Comparison of ENCODE assay signal across 8 cellular contexts in the genomic region with DNA sequence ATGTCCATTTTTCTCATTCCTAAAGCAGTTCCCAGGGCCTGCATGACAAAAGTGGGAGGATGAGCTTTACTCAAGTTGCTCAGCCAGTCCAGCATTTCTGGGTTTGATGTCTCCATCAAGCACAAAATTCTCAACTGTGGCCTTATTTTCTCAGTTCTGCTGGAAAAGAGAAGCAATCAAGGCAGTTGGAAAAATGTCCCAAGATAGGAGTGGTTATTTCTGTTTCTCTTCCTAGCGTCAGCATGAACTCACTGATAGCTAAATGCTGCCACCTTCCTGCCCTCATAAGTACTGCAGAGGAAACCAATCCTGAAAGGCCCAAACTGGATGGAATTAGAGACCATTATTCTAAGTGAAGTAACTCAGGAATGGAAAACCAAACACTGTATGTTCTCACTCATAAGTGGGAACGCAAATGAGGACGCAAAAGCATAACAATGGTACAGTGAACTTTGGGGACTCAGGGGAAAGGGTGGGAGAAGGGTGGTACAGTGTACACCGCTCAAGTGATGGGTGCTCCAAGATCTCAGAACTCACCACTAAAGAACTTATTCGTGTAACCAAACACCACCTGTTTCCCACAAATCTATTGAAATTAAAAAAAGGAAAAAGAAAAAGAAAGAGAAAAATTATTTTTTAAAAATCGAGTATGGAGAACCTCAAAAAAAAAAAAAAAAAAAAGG. TPM values are rescaled to one million over a fixed set of nuclear protein-coding genes. Genes with fewer than 3 reads are reported as not detected.
DNase-seq lines count a peak whose midpoint lies in the region; ATAC-seq and TF ChIP-seq lines count a peak whose summit lies in the region.

No MANE protein-coding gene starts in this region.

- H3K4me3 ChIP-seq in Karpas-422 (ENCODE audit: low read length) (no peak overlapping the region), RWPE2 (ENCODE audit: severe bottlenecking) (no peak overlapping the region), foreskin fibroblast (ENCODE audit: low read depth in 1 of 2, low read length in 2 of 2) (peak overlapping the region in 1 of 2 donors; percentile 21), ovary (no peak overlapping the region), uterus (no peak overlapping the region)

- no peak for TF ChIP-seq POLR2A in ovary (IDR thresholded peaks at IDR 0.05)
- TF ChIP-seq POLR2A in uterus (IDR thresholded peaks at IDR 0.05), result no peak

- TF ChIP-seq EP300 in ovary (IDR thresholded peaks at IDR 0.05), result no peak

- no peaks in the 10 kb centered on the region for H3K36me3 ChIP-seq in Karpas-422 (ENCODE audit: insufficient read depth, low read length)
- no peaks in the 10 kb centered on the region for H3K36me3 ChIP-seq in RWPE2 (ENCODE audit: low read depth)
- no peaks in the 10 kb centered on the region for H3K36me3 ChIP-seq in ovary
- no peaks in the 10 kb centered on the region for H3K36me3 ChIP-seq in uterus

- no peak overlapping the region for H3K27ac ChIP-seq in Karpas-422 (ENCODE audit: low read length)
- H3K27ac ChIP-seq in RWPE2 (ENCODE audit: poor library complexity, severe bottlenecking), result peak overlapping the region; percentile 40
- H3K27ac ChIP-seq in ovary, result peak overlapping the region in 1 of 2 donors; percentile 62
- H3K27ac ChIP-seq in uterus, result peak overlapping the region; percentile 70 to 73

- no peaks in the 10 kb centered on the region for H3K79me2 ChIP-seq in Karpas-422 (ENCODE audit: low read length)

- H3K9me2 ChIP-seq in Karpas-422 (replicated peaks; ENCODE audit: insufficient read depth, low read length), result no peaks in the 10 kb centered on the region

- 39 to 42% (median 42%) methylated on average over 6 of the region's 6 CpGs for WGBS in ovary, 3 donors

- H3K9ac ChIP-seq in Karpas-422 (ENCODE audit: low read length), result no peak overlapping the region

- peak; percentile 50; the same call in 1 of the 3 replicates for ATAC-seq in RWPE2 (ENCODE audit: low read depth)
- no peak for ATAC-seq in HG03521 (IDR thresholded peaks at IDR 0.05; ENCODE audit: unreplicated experiment)

- H3K4me1 ChIP-seq in Karpas-422 (ENCODE audit: low read length) (no peaks in the 10 kb centered on the region), RWPE2 (ENCODE audit: insufficient read depth, poor library complexity, severe bottlenecking) (peaks cover 14% of the 10 kb centered on the region), ovary (ENCODE audit: insufficient read depth) (peaks cover 6% of the 10 kb centered on the region), uterus (peaks cover 0 to 7% of the 10 kb centered on the region in 2 donors)

- H3K9me3 ChIP-seq in Karpas-422 (ENCODE audit: low read length), result no peaks in the 10 kb centered on the region
- H3K9me3 ChIP-seq in RWPE2 (ENCODE audit: severe bottlenecking), result no peaks in the 10 kb centered on the region
- H3K9me3 ChIP-seq in ovary, result no peaks in the 10 kb centered on the region
- H3K9me3 ChIP-seq in uterus, result no peaks in the 10 kb centered on the region

- TF ChIP-seq CTCF in RWPE2 (IDR thresholded peaks at IDR 0.05; ENCODE audit: poor library complexity, severe bottlenecking) (peak; percentile 93), foreskin fibroblast (IDR thresholded peaks at IDR 0.05; ENCODE audit: low read depth, low read length) (peak; percentile 86), ovary (IDR thresholded peaks at IDR 0.05) (peak; percentile 87 to 98 (median 97)), uterus (IDR thresholded peaks at IDR 0.05) (peak; percentile 92 to 98 (median 96))

- H3K4me2 ChIP-seq in Karpas-422 (ENCODE audit: low read depth, low read length, poor library complexity, severe bottlenecking), result no peak overlapping the region

- intact Hi-C loops in ovary (cut with DNase I) (loop anchor here in 3 of 4 donors (2.0 to 10.0 kb wide), 5 partner anchors 205 to 321 kb away; a partner anchor contains a TSS), uterus (cut with DNase I; ENCODE audit: low total_unique reads) (loop anchor here (5.0 kb wide), 1 partner anchor 288 kb away; no protein-coding TSS in a partner anchor)

- H3K27me3 ChIP-seq in Karpas-422 (ENCODE audit: low read length), result no peaks in the 10 kb centered on the region
- H3K27me3 ChIP-seq in RWPE2 (ENCODE audit: insufficient read depth, poor library complexity, severe bottlenecking), result no peaks in the 10 kb centered on the region
- H3K27me3 ChIP-seq in ovary, result no peaks in the 10 kb centered on the region
- H3K27me3 ChIP-seq in uterus, result no peaks in the 10 kb centered on the region

- no peaks in the 10 kb centered on the region for H4K20me1 ChIP-seq in Karpas-422 (ENCODE audit: insufficient read depth, low read depth, low read length)

- DNase-seq in GM04504 (ENCODE audit: low read depth) (peak; percentile 69), Karpas-422 (peak; percentile 84), RWPE2 (ENCODE audit: low spot score) (no peak), foreskin fibroblast (peak; percentile 71 to 90), ovary (peak; percentile 67 to 89 (median 76)), uterus (peak; percentile 80 to 83)
- peak; percentile 23 for DNase-seq in activated effector memory CD4-positive, alpha-beta T cell treated with Interleukin-2 at 50 U/mL for 16 hours

- no peak overlapping the region for H2AFZ ChIP-seq in Karpas-422 (ENCODE audit: low read length)

RNA-seq across cellular contexts. Expression of a gene that starts 29.6 kb away (rescaled TPM):
- total RNA-seq in Karpas-422 (2014; rRNA removed; shearing (Covaris generic); ENCODE audit: low replicate concordance), result not detected in 2 replicates
- total RNA-seq in ovary (not detected), uterus (not detected)
- not detected for polyA plus RNA-seq in ovary

RNA-seq across cellular contexts. Expression of a gene that starts 53.0 kb away (rescaled TPM):
- not detected in 2 replicates for total RNA-seq in Karpas-422 (2014; rRNA removed; shearing (Covaris generic); ENCODE audit: low replicate concordance)
- total RNA-seq in ovary (10 to 100 TPM in 1 of 7 donors, 1 to 10 TPM in 6; 1.5 to 21.6 (median 7.0) TPM), uterus (1 to 10 TPM in 3 of 4 donors, under 1 TPM in 1; 0.29 to 4.7 (median 2.3) TPM)
- polyA plus RNA-seq in ovary, result 1 to 10 TPM; 4.9 to 8.6 TPM
